In the genomic region with DNA sequence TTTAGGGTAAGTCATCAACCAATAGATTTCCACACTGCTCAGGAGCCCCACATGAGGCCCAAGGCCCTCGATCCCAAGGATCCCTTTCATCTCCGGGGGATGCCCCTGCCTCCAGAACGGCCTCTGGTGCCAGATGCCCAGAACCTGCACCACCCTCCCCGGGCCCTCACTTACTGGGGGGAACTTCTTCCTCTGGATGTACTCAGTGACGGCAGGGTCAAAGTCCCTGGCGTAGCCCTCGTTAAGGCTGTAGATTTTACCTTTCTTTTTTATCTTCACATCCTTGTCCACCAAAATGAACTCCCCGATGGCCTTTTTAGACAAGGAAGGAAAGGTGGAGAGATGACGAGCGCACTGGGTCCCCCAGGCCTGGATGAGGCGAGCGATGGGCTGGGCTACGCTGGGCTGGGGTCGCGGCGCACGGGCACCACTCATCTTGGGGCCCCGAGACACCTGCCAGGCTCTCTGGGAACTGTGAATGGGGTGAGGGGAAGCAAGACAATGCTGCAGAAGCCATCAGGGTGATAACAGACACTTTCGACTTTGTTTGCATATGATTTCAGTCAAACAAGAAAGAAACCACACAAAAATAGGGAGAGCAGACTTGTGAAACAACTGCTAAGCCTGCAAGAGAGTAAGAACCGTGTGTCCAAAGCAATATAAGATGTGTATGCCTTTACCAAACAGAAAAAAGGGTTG, we compare ENCODE assay signal across 20 cellular contexts. TPM values are rescaled to one million over a fixed set of nuclear protein-coding genes. Genes with fewer than 3 reads are reported as not detected.
"Had no signal": no experiment of that assay in that cellular context is flagged by ENCODE, and none has a peak within 500 bp of the region (broad histone marks: within the 10 kb centered on the region; RNA-seq: fewer than 3 reads in every experiment).

No MANE protein-coding gene starts in this region.

- H3K27ac Mint-ChIP-seq: activated CD8-positive, alpha-beta memory T cell treated with anti-CD3 and anti-CD28 coated beads, Interleukin-2, amount 10 ng/mL, durations not matched to agents 7 days and 5 days; activated naive CD4-positive, alpha-beta T cell treated with anti-CD3 and anti-CD28 coated beads, Interleukin-2, amount 50 U/mL, for 72 hours; activated T-cell treated with anti-CD3 and anti-CD28 coated beads, Interleukin-2, amount 50 U/mL, for 24 hours; T-helper 2 cell treated with Interferon-gamma antibody and Interleukin-4, amounts not matched to agents 5 μg/mL and 100 μg/mL, for 36 hours had no signal

- H3K27me3 ChIP-seq: body of pancreas, thyroid gland, vagina had no signal

- H3K4me1 ChIP-seq: parathyroid adenoma, thyroid gland, vagina had no signal

- H3K4me3 Mint-ChIP-seq: activated CD8-positive, alpha-beta memory T cell treated with anti-CD3 and anti-CD28 coated beads, Interleukin-2, amount 10 ng/mL, durations not matched to agents 7 days and 5 days; activated T-cell treated with anti-CD3 and anti-CD28 coated beads, Interleukin-2, amount 50 U/mL, for 24 hours; T-helper 2 cell treated with Interferon-gamma antibody and Interleukin-4, amounts not matched to agents 5 μg/mL and 100 μg/mL, for 36 hours had no signal

- H3K27ac ChIP-seq: parathyroid adenoma, skin epidermis, thyroid gland, vagina had no signal

- H3K36me3 Mint-ChIP-seq: activated CD8-positive, alpha-beta memory T cell treated with anti-CD3 and anti-CD28 coated beads, Interleukin-2, amount 10 ng/mL, durations not matched to agents 7 days and 5 days; activated naive CD4-positive, alpha-beta T cell treated with anti-CD3 and anti-CD28 coated beads, Interleukin-2, amount 50 U/mL, for 72 hours had no signal

- H3K36me3 ChIP-seq: thyroid gland, vagina had no signal

- H3K9ac ChIP-seq: parathyroid adenoma had no signal

- FAIRE-seq: endometrium, islet of Langerhans had no signal

- H3K79me2 ChIP-seq: parathyroid adenoma had no signal

- H3K4me3 ChIP-seq: body of pancreas, skin epidermis, thyroid gland, vagina had no signal

- H3K9me3 ChIP-seq: body of pancreas, thyroid gland, vagina had no signal

- ATAC-seq: activated CD4-positive, CD25-positive, alpha-beta regulatory T cell treated with anti-CD3 and anti-CD28 coated beads, Interleukin-2, amount 50 U/mL, for 24 hours; activated CD8-positive, alpha-beta memory T cell treated with anti-CD3 and anti-CD28 coated beads, Interleukin-2, amount 10 ng/mL, durations not matched to agents 7 days and 5 days; activated naive CD4-positive, alpha-beta T cell treated with anti-CD3 and anti-CD28 coated beads, Interleukin-2, amount 50 U/mL, for 72 hours; body of pancreas; esophagus mucosa; left lobe of liver had no signal

- H2AFZ ChIP-seq: parathyroid adenoma had no signal

- DNase-seq: activated CD4-positive, alpha-beta T cell treated with anti-CD3 and anti-CD28 coated beads, Interleukin-2, amount 50 U/mL, for 4 hours; activated CD8-positive, alpha-beta memory T cell treated with anti-CD3 and anti-CD28 coated beads, Interleukin-2, amount 10 ng/mL, durations not matched to agents 7 days and 5 days; activated effector memory CD4-positive, alpha-beta T cell treated with anti-CD3 and anti-CD28 coated beads, Interleukin-2, amount 50 U/mL, for 16 hours; activated T-cell treated with anti-CD3 and anti-CD28 coated beads, Interleukin-2, amount 50 U/mL, for 24 hours; amniotic stem cell; body of pancreas; dermis blood vessel endothelial cell; glutamatergic neuron; thyroid gland had no signal

- H3K9me3 Mint-ChIP-seq: activated naive CD4-positive, alpha-beta T cell treated with anti-CD3 and anti-CD28 coated beads, Interleukin-2, amount 50 U/mL, for 72 hours; activated T-cell treated with anti-CD3 and anti-CD28 coated beads, Interleukin-2, amount 50 U/mL, for 24 hours; T-helper 2 cell treated with Interferon-gamma antibody and Interleukin-4, amounts not matched to agents 5 μg/mL and 100 μg/mL, for 36 hours had no signal

RNA-seq across cellular contexts. Expression of a gene that starts 13.2 kb away (rescaled TPM):
- total RNA-seq: activated CD8-positive, alpha-beta memory T cell treated with anti-CD3 and anti-CD28 coated beads, Interleukin-2, amount 10 ng/mL, durations not matched to agents 7 days and 5 days; activated naive CD4-positive, alpha-beta T cell treated with anti-CD3 and anti-CD28 coated beads, Interleukin-2, amount 50 U/mL, for 72 hours; dermis blood vessel endothelial cell; esophagus mucosa; left lobe of liver; thyroid gland; vagina had no signal

RNA-seq across cellular contexts. Expression of a gene that starts 51.9 kb away (rescaled TPM):
- total RNA-seq: activated CD8-positive, alpha-beta memory T cell treated with anti-CD3 and anti-CD28 coated beads, Interleukin-2, amount 10 ng/mL, durations not matched to agents 7 days and 5 days; activated naive CD4-positive, alpha-beta T cell treated with anti-CD3 and anti-CD28 coated beads, Interleukin-2, amount 50 U/mL, for 72 hours; dermis blood vessel endothelial cell; esophagus mucosa; myocyte; thyroid gland; vagina had no signal
